Comparison of ENCODE assay signal across 11 cellular contexts in genomic region chr19:53463263-53463662, GRCh38. TPM values are rescaled to one million over a fixed set of nuclear protein-coding genes. Genes with fewer than 3 reads are reported as not detected.
DNase-seq lines count a peak whose midpoint lies in the region; ATAC-seq and TF ChIP-seq lines count a peak whose summit lies in the region.
"Had no signal": no experiment of that assay in that cellular context is flagged by ENCODE, and none has a peak within 500 bp of the region (broad histone marks: within the 10 kb centered on the region; RNA-seq: fewer than 3 reads in every experiment).

No MANE protein-coding gene starts in this region.

- peak overlapping the region; percentile 17 for H3K4me3 ChIP-seq in right cardiac atrium (ENCODE audit: low read length)
- H3K4me3 ChIP-seq in psoas muscle: peak overlapping the region; percentile 25
- H3K4me3 ChIP-seq: ascending aorta had no signal

- H3K27me3 ChIP-seq in right cardiac atrium (ENCODE audit: control insufficient read depth, insufficient read depth) (no peaks in the 10 kb centered on the region), psoas muscle (ENCODE audit: insufficient read depth in 3 of 3, low read length in 2 of 3) (peaks cover 0 to 29% (median 8%) of the 10 kb centered on the region in 3 donors)
- H3K27me3 ChIP-seq: ascending aorta had no signal

- DNase-seq in activated CD8-positive, alpha-beta T cell treated with anti-CD3 and anti-CD28 coated beads, Interleukin-2, amount 10 ng/mL, durations not matched to agents 7 days and 5 days: peak; percentile 23
- DNase-seq in right cardiac atrium: peak; percentile 69 to 88 (median 80)
- DNase-seq in psoas muscle: peak; percentile 43 to 74
- no peak for DNase-seq in SW 1271 (lab: John Stamatoyannopoulos, UW)
- DNase-seq in mesothelial cell of epicardium (ENCODE audit: low spot score in 2 of 2, unreplicated experiment in 2 of 2): no peak
- DNase-seq in activated T-helper 1 cell treated with anti-CD3 and anti-CD28 coated beads, Interleukin-12 subunit alpha, Interleukin-12 subunit beta, Interleukin-2, Interleukin-4 antibody, amounts not matched to agents 30 ng/mL and 10 ng/mL and 1 ng/mL, durations not matched to agents 14 hours and 24 hours and 36 hours (ENCODE audit: low spot score): no peak
- no peak for DNase-seq in HPDE6-E6E7 (ENCODE audit: extremely low spot score)
- DNase-seq: naive B cell, NCI-H1105 had no signal

- H3K36me3 ChIP-seq in ES-I3 (ENCODE audit: insufficient read depth, low read length) (no peaks in the 10 kb centered on the region), psoas muscle (ENCODE audit: insufficient read depth in 1 of 2, low read depth in 1 of 2) (no peaks in the 10 kb centered on the region)
- H3K36me3 ChIP-seq: ascending aorta had no signal

- ATAC-seq in activated CD8-positive, alpha-beta T cell treated with anti-CD3 and anti-CD28 coated beads, Interleukin-2, amount 10 ng/mL, durations not matched to agents 7 days and 5 days: no peak
- ATAC-seq in right cardiac atrium (peak; percentile 48 to 83), psoas muscle (peak; percentile 54 to 58 (median 56))

- TF ChIP-seq CTCF in psoas muscle (IDR thresholded peaks at IDR 0.05) (no peak), mesothelial cell of epicardium (IDR thresholded peaks at IDR 0.05; ENCODE audit: unreplicated experiment) (no peak)

- POLR2A ChIA-PET in activated CD8-positive, alpha-beta T cell treated with anti-CD3 and anti-CD28 coated beads, Interleukin-2, amount 10 ng/mL, durations not matched to agents 7 days and 5 days (lab: Charles Lee): no interaction called here

- H3K9me3 Mint-ChIP-seq in activated CD8-positive, alpha-beta T cell treated with anti-CD3 and anti-CD28 coated beads, Interleukin-2, amount 10 ng/mL, durations not matched to agents 7 days and 5 days (ENCODE audit: insufficient read depth): peaks cover 49% of the 10 kb centered on the region
- H3K9me3 Mint-ChIP-seq in mesothelial cell of epicardium: peaks cover 34% of the 10 kb centered on the region
- peaks cover 58% of the 10 kb centered on the region for H3K9me3 Mint-ChIP-seq in activated T-helper 1 cell treated with anti-CD3 and anti-CD28 coated beads, Interleukin-12 subunit alpha, Interleukin-12 subunit beta, Interleukin-2, Interleukin-4 antibody, amounts not matched to agents 30 ng/mL and 10 ng/mL and 1 ng/mL, durations not matched to agents 14 hours and 24 hours and 36 hours

- no peak overlapping the region for H3K27ac Mint-ChIP-seq in activated CD8-positive, alpha-beta T cell treated with anti-CD3 and anti-CD28 coated beads, Interleukin-2, amount 10 ng/mL, durations not matched to agents 7 days and 5 days
- no peak overlapping the region for H3K27ac Mint-ChIP-seq in mesothelial cell of epicardium
- no peak overlapping the region for H3K27ac Mint-ChIP-seq in activated T-helper 1 cell treated with anti-CD3 and anti-CD28 coated beads, Interleukin-12 subunit alpha, Interleukin-12 subunit beta, Interleukin-2, Interleukin-4 antibody, amounts not matched to agents 30 ng/mL and 10 ng/mL and 1 ng/mL, durations not matched to agents 14 hours and 24 hours and 36 hours

- peaks cover 33% of the 10 kb centered on the region for H3K36me3 Mint-ChIP-seq in activated CD8-positive, alpha-beta T cell treated with anti-CD3 and anti-CD28 coated beads, Interleukin-2, amount 10 ng/mL, durations not matched to agents 7 days and 5 days (ENCODE audit: low read depth)
- H3K36me3 Mint-ChIP-seq in mesothelial cell of epicardium: peaks cover 21% of the 10 kb centered on the region
- H3K36me3 Mint-ChIP-seq in activated T-helper 1 cell treated with anti-CD3 and anti-CD28 coated beads, Interleukin-12 subunit alpha, Interleukin-12 subunit beta, Interleukin-2, Interleukin-4 antibody, amounts not matched to agents 30 ng/mL and 10 ng/mL and 1 ng/mL, durations not matched to agents 14 hours and 24 hours and 36 hours (ENCODE audit: low read depth): peaks cover 5% of the 10 kb centered on the region

- peaks cover 8% of the 10 kb centered on the region for H3K4me1 Mint-ChIP-seq in activated CD8-positive, alpha-beta T cell treated with anti-CD3 and anti-CD28 coated beads, Interleukin-2, amount 10 ng/mL, durations not matched to agents 7 days and 5 days (ENCODE audit: low read depth)
- H3K4me1 Mint-ChIP-seq in mesothelial cell of epicardium: peaks cover 7% of the 10 kb centered on the region
- H3K4me1 Mint-ChIP-seq in activated T-helper 1 cell treated with anti-CD3 and anti-CD28 coated beads, Interleukin-12 subunit alpha, Interleukin-12 subunit beta, Interleukin-2, Interleukin-4 antibody, amounts not matched to agents 30 ng/mL and 10 ng/mL and 1 ng/mL, durations not matched to agents 14 hours and 24 hours and 36 hours (ENCODE audit: low read depth): peaks cover 10% of the 10 kb centered on the region

- H3K9me3 ChIP-seq in ES-I3 (ENCODE audit: control insufficient read depth, insufficient read depth, low read length) (peaks cover 2% of the 10 kb centered on the region; the same call in 1 of the 2 replicates), right cardiac atrium (ENCODE audit: control insufficient read depth, low read length) (no peaks in the 10 kb centered on the region), psoas muscle (peaks cover 2% of the 10 kb centered on the region)

- CTCF ChIA-PET in activated CD8-positive, alpha-beta T cell treated with anti-CD3 and anti-CD28 coated beads, Interleukin-2, amount 10 ng/mL, durations not matched to agents 7 days and 5 days (lab: Charles Lee): no interaction called here

- H3K27me3 Mint-ChIP-seq in activated CD8-positive, alpha-beta T cell treated with anti-CD3 and anti-CD28 coated beads, Interleukin-2, amount 10 ng/mL, durations not matched to agents 7 days and 5 days (ENCODE audit: low read depth): peaks cover 9% of the 10 kb centered on the region
- peaks cover 4% of the 10 kb centered on the region for H3K27me3 Mint-ChIP-seq in mesothelial cell of epicardium (ENCODE audit: low read depth)
- H3K27me3 Mint-ChIP-seq in activated T-helper 1 cell treated with anti-CD3 and anti-CD28 coated beads, Interleukin-12 subunit alpha, Interleukin-12 subunit beta, Interleukin-2, Interleukin-4 antibody, amounts not matched to agents 30 ng/mL and 10 ng/mL and 1 ng/mL, durations not matched to agents 14 hours and 24 hours and 36 hours (ENCODE audit: insufficient read depth): peaks cover 4% of the 10 kb centered on the region

- WGBS in right cardiac atrium: 14% methylated on average over 19 of the region's 19 CpGs
- WGBS in psoas muscle, 3 donors: 3 to 5% (median 4%) methylated on average over 16 to 19 of the region's 19 CpGs

- H3K4me1 ChIP-seq in ES-I3 (ENCODE audit: insufficient read depth, low read length) (no peaks in the 10 kb centered on the region), right cardiac atrium (ENCODE audit: control insufficient read depth, insufficient read depth, low read length) (no peaks in the 10 kb centered on the region), psoas muscle (no peaks in the 10 kb centered on the region)

- no peak overlapping the region for H3K27ac ChIP-seq in right cardiac atrium (ENCODE audit: low read length)
- H3K27ac ChIP-seq in psoas muscle: no peak overlapping the region
- H3K27ac ChIP-seq: ascending aorta had no signal

- peak overlapping the region; percentile 58; the same call in 1 of the 2 replicates for H3K9ac ChIP-seq in ES-I3 (ENCODE audit: low read depth, low read length)

- intact Hi-C loops in right cardiac atrium (cut with DNase I): no loop called here
- intact Hi-C loops in psoas muscle (cut with DNase I): loop anchor here in 1 of 2 donors (10.0 kb wide), 2 partner anchors 68 to 468 kb away; partner anchors contain the start of gene ZNF765
- intact Hi-C loops in activated T-helper 1 cell treated with anti-CD3 and anti-CD28 coated beads, Interleukin-12 subunit alpha, Interleukin-12 subunit beta, Interleukin-2, Interleukin-4 antibody, amounts not matched to agents 30 ng/mL and 10 ng/mL and 1 ng/mL, durations not matched to agents 14 hours and 24 hours and 36 hours (cut with micrococcal nuclease): no loop called here

- H3K4me3 Mint-ChIP-seq in activated CD8-positive, alpha-beta T cell treated with anti-CD3 and anti-CD28 coated beads, Interleukin-2, amount 10 ng/mL, durations not matched to agents 7 days and 5 days: no peak overlapping the region
- H3K4me3 Mint-ChIP-seq in mesothelial cell of epicardium: no peak overlapping the region
- H3K4me3 Mint-ChIP-seq in activated T-helper 1 cell treated with anti-CD3 and anti-CD28 coated beads, Interleukin-12 subunit alpha, Interleukin-12 subunit beta, Interleukin-2, Interleukin-4 antibody, amounts not matched to agents 30 ng/mL and 10 ng/mL and 1 ng/mL, durations not matched to agents 14 hours and 24 hours and 36 hours: no peak overlapping the region

RNA-seq across cellular contexts. Expression of gene ZNF813, which starts 4.3 kb away (rescaled TPM):
- total RNA-seq in activated CD8-positive, alpha-beta T cell treated with anti-CD3 and anti-CD28 coated beads, Interleukin-2, amount 10 ng/mL, durations not matched to agents 7 days and 5 days: 1 to 10 TPM; 5.0 to 6.2 TPM
- total RNA-seq in right cardiac atrium (1 to 10 TPM; 1.4 to 2.4 (median 1.8) TPM), psoas muscle (1 to 10 TPM in 2 of 4 donors, under 1 TPM in 2; 0.42 to 1.7 (median 0.95) TPM), mesothelial cell of epicardium (5.4 to 6.1 TPM (median 6.0 TPM) in 3 replicates)
- polyA plus RNA-seq in right cardiac atrium (0.86 TPM), psoas muscle (1 to 10 TPM in 1 of 3 donors, under 1 TPM in 2; 0.31 to 1.1 (median 0.99) TPM)
- 3.7 and 4.3 TPM in 2 replicates for total RNA-seq in activated T-helper 1 cell treated with anti-CD3 and anti-CD28 coated beads, Interleukin-12 subunit alpha, Interleukin-12 subunit beta, Interleukin-2, Interleukin-4 antibody, amounts not matched to agents 30 ng/mL and 10 ng/mL and 1 ng/mL, durations not matched to agents 14 hours and 24 hours and 36 hours

RNA-seq across cellular contexts. Expression of gene ZNF761, which starts 31.5 kb away (rescaled TPM):
- total RNA-seq in activated CD8-positive, alpha-beta T cell treated with anti-CD3 and anti-CD28 coated beads, Interleukin-2, amount 10 ng/mL, durations not matched to agents 7 days and 5 days: 10 to 100 TPM; 13.8 to 14.8 TPM
- total RNA-seq in right cardiac atrium: 1 to 10 TPM; 4.2 to 5.6 (median 5.1) TPM
- polyA plus RNA-seq in right cardiac atrium: 4.4 TPM
- 1 to 10 TPM; 1.5 to 4.4 (median 3.6) TPM for total RNA-seq in psoas muscle
- 1 to 10 TPM; 1.5 to 6.4 (median 3.2) TPM for polyA plus RNA-seq in psoas muscle
- total RNA-seq in mesothelial cell of epicardium: 15.0 to 16.2 TPM (median 16.1 TPM) in 3 replicates
- 9.9 and 12.3 TPM in 2 replicates for total RNA-seq in activated T-helper 1 cell treated with anti-CD3 and anti-CD28 coated beads, Interleukin-12 subunit alpha, Interleukin-12 subunit beta, Interleukin-2, Interleukin-4 antibody, amounts not matched to agents 30 ng/mL and 10 ng/mL and 1 ng/mL, durations not matched to agents 14 hours and 24 hours and 36 hours

Comparison
In these comparisons a context has a peak if more than half of its experiments do, and no peak if none do; other contexts are left out.
1. DNase-seq: peak in activated CD8-positive, alpha-beta T cell treated with anti-CD3 and anti-CD28 coated beads, Interleukin-2, amount 10 ng/mL, durations not matched to agents 7 days and 5 days (single experiment), right cardiac atrium (3 of 3) and psoas muscle (2 of 2); none in SW 1271 (0 of 2), mesothelial cell of epicardium (0 of 2), activated T-helper 1 cell treated with anti-CD3 and anti-CD28 coated beads, Interleukin-12 subunit alpha, Interleukin-12 subunit beta, Interleukin-2, Interleukin-4 antibody, amounts not matched to agents 30 ng/mL and 10 ng/mL and 1 ng/mL, durations not matched to agents 14 hours and 24 hours and 36 hours (single experiment) and HPDE6-E6E7 (single experiment).